8 cellular contexts compared by ENCODE assay signal in genomic region chr19:10332965-10333757, GRCh38. TPM values are rescaled to one million over a fixed set of nuclear protein-coding genes. Genes with fewer than 3 reads are reported as not detected.
A peak's percentile ranks its signal among the peaks of the same experiment; 100 is the strongest.
DNase-seq lines count a peak whose midpoint lies in the region; ATAC-seq and TF ChIP-seq lines count a peak whose summit lies in the region.

A gene with protein sequence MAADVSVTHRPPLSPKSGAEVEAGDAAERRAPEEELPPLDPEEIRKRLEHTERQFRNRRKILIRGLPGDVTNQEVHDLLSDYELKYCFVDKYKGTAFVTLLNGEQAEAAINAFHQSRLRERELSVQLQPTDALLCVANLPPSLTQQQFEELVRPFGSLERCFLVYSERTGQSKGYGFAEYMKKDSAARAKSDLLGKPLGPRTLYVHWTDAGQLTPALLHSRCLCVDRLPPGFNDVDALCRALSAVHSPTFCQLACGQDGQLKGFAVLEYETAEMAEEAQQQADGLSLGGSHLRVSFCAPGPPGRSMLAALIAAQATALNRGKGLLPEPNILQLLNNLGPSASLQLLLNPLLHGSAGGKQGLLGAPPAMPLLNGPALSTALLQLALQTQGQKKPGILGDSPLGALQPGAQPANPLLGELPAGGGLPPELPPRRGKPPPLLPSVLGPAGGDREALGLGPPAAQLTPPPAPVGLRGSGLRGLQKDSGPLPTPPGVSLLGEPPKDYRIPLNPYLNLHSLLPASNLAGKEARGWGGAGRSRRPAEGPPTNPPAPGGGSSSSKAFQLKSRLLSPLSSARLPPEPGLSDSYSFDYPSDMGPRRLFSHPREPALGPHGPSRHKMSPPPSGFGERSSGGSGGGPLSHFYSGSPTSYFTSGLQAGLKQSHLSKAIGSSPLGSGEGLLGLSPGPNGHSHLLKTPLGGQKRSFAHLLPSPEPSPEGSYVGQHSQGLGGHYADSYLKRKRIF (minus strand): TSS chr19:10333529. CDS start chr19:10333507, 22 bp downstream.

- ATAC-seq in HG03457 (IDR thresholded peaks at IDR 0.05; ENCODE audit: unreplicated experiment), result peak; percentile 61

- CTCF ChIA-PET in BJ (lab: Yijun Ruan, JAX), result interaction anchor here (1.4 to 2.6 kb wide), 6 partner anchors 9 to 64 kb away, joined by 3 to 14 read pairs (median 6); partner anchors contain the start of gene ICAM1

- POLR2A ChIA-PET in BJ (lab: Charles Lee), result interaction anchor here (0.5 to 1.0 kb wide), 7 partner anchors 12 to 1764 kb away, joined by 4 to 14 read pairs (median 8); no protein-coding TSS in a partner anchor

- TF ChIP-seq CTCF in BJ (IDR thresholded peaks at IDR 0.05; ENCODE audit: insufficient read depth, low read depth, low read length) (peak; percentile 13; the same call in 1 of the 2 replicates), kidney epithelial cell (IDR thresholded peaks at IDR 0.05; ENCODE audit: insufficient read depth, low read length, poor library complexity, severe bottlenecking) (peak; percentile 0)

- DNase-seq in BJ (ENCODE audit: low read depth) (peak; percentile 69), GM19240 (ENCODE audit: insufficient read length, low spot score) (peak; percentile 98), NCI-H524 (lab: John Stamatoyannopoulos, UW) (peak; percentile 98), cerebellum (ENCODE audit: low spot score) (peak; percentile 100), kidney epithelial cell (ENCODE audit: low read depth) (peak; percentile 81)
- peak; percentile 97 to 99 for DNase-seq in activated CD4-positive, alpha-beta T cell treated with anti-CD3 and anti-CD28 coated beads for 24 hours (ENCODE audit: low read depth in 2 of 2)
- peak; percentile 99 for DNase-seq in stimulated activated CD4-positive, alpha-beta T cell treated with anti-CD3 and anti-CD28 coated beads, Interleukin-15, amount 100 ng/mL, for 24 hours

- H3K36me3 ChIP-seq in BJ (ENCODE audit: control insufficient read depth, insufficient read depth, low read length), result peaks cover 16% of the 10 kb centered on the region
- peaks cover 2% of the 10 kb centered on the region for H3K36me3 ChIP-seq in kidney epithelial cell (ENCODE audit: control insufficient read depth, insufficient read depth, low read length)

- H3K4me3 ChIP-seq in BJ (ENCODE audit: low read depth, low read length), result peak within 1 kb of the TSS; percentile 97
- H3K4me3 ChIP-seq in kidney epithelial cell (ENCODE audit: low read depth, low read length), result peak within 1 kb of the TSS; percentile 97

- no peaks in the 10 kb centered on the region for H3K27me3 ChIP-seq in BJ (ENCODE audit: control insufficient read depth, insufficient read depth, low read length)
- no peaks in the 10 kb centered on the region for H3K27me3 ChIP-seq in kidney epithelial cell (ENCODE audit: control insufficient read depth, insufficient read depth, low read length)

RNA-seq across cellular contexts. Expression of the gene that starts here (rescaled TPM):
- polyA plus RNA-seq in BJ (2011; rRNA removed), result 2.5 and 5.1 TPM in 2 replicates
- polyA minus RNA-seq in BJ (2011; rRNA and poly(A)+ RNA removed), result 2.5 and 4.9 TPM in 2 replicates
- 6.4 TPM for total RNA-seq in cerebellum
- total RNA-seq in kidney epithelial cell, result 32.9 and 45.6 TPM in 2 replicates

Comparison
In these comparisons a context has a peak if more than half of its experiments do, and no peak if none do; other contexts are left out.
1. Peak in every context shown above with its lines: DNase-seq, ATAC-seq and H3K4me3 ChIP-seq.